Comparison of ENCODE assay signal across 7 cellular contexts in genomic region chr7:149872419-149873073, GRCh38. TPM values are rescaled to one million over a fixed set of nuclear protein-coding genes. Genes with fewer than 3 reads are reported as not detected.
DNase-seq lines count a peak whose midpoint lies in the region; ATAC-seq and TF ChIP-seq lines count a peak whose summit lies in the region.

No MANE protein-coding gene starts in this region.

- H3K9me3 ChIP-seq in OCI-LY7 (ENCODE audit: low read length) (no peaks in the 10 kb centered on the region), mammary epithelial cell (replicated peaks; ENCODE audit: insufficient read depth, low read length) (no peaks in the 10 kb centered on the region), iPS-18c (ENCODE audit: control insufficient read depth, insufficient read depth, low read length) (no peaks in the 10 kb centered on the region)

- H3K27me3 ChIP-seq in mammary epithelial cell (ENCODE audit: insufficient read depth, low read length) = no peaks in the 10 kb centered on the region

- no peak for ATAC-seq in GM18873 (IDR thresholded peaks at IDR 0.05; ENCODE audit: low FRiP score, unreplicated experiment)

- peak overlapping the region; percentile 47 for H3K9ac ChIP-seq in mammary epithelial cell (ENCODE audit: insufficient read depth, low read length)

- in situ Hi-C loops in mammary epithelial cell (cut with MboI; ENCODE audit: low sequenced_read_pairs in 2 of 2) = no loop called here

- H3K27ac ChIP-seq in OCI-LY7 (ENCODE audit: low read depth, low read length, poor library complexity, severe bottlenecking) = peak overlapping the region; percentile 25
- H3K27ac ChIP-seq in mammary epithelial cell (ENCODE audit: insufficient read depth, low read depth, low read length) = peak overlapping the region; percentile 59

- dilution Hi-C loops in mammary epithelial cell (cut with HindIII; ENCODE audit: low sequenced_read_pairs) = no loop called here

- POLR2A ChIA-PET in OCI-LY7 (lab: Charles Lee) = interaction anchor here (0.7 to 2.3 kb wide), 3 partner anchors 10 to 34 kb away, joined by 4 to 12 read pairs (median 5); partner anchors contain the start of gene ZNF862

- intact Hi-C loops in OCI-LY7 (cut with micrococcal nuclease; ENCODE audit: unreplicated experiment) (loop anchor here (1.0 to 5.0 kb wide), 2 partner anchors 34 to 1025 kb away; partner anchors contain the start of gene ZNF862), mammary epithelial cell (cut with micrococcal nuclease) (loop anchor here (2.0 kb wide), 1 partner anchor 34 kb away; the partner anchor contains the start of gene ZNF862)

- H3K36me3 ChIP-seq in OCI-LY7 (ENCODE audit: insufficient read depth, low read length) = no peaks in the 10 kb centered on the region
- H3K36me3 ChIP-seq in mammary epithelial cell (ENCODE audit: insufficient read depth, low read length) = no peaks in the 10 kb centered on the region

- H3K9me2 ChIP-seq in OCI-LY7 (ENCODE audit: insufficient read depth, low read length) = no peaks in the 10 kb centered on the region

- 32% methylated on average over 12 of the region's 13 CpGs for WGBS in mammary epithelial cell (ENCODE audit: low coverage, missing lambda C conversion rate)

- peak overlapping the region; percentile 76 for H3K4me2 ChIP-seq in OCI-LY7 (ENCODE audit: low read length)
- peak overlapping the region; percentile 100 for H3K4me2 ChIP-seq in mammary epithelial cell (ENCODE audit: insufficient read depth, low read depth, low read length)

- TF ChIP-seq CTCF in OCI-LY7 (conservative IDR thresholded peaks at IDR 0.05; ENCODE audit: low read length) (0 out of 2 replicates have a peak, but pooled peaks have one; percentile 28), mammary epithelial cell (conservative IDR thresholded peaks at IDR 0.05 in 1 of 2, IDR thresholded peaks at IDR 0.05 in 1 of 2; ENCODE audit: extremely low read depth in 1 of 2, insufficient read depth in 1 of 2, low read depth in 1 of 2, low read length in 2 of 2) (peak in 1 of 2 donors; percentile 21)

- CTCF ChIA-PET in OCI-LY7 (lab: Charles Lee; ENCODE audit: unreplicated experiment) = no interaction called here
- CTCF ChIA-PET in mammary epithelial cell (lab: Charles Lee; ENCODE audit: low non-redundant PET) = no interaction called here

- BruUV-seq in OCI-LY7 (replicated peaks; lab: Mats Ljungman, UMichigan) (no TSS peak), mammary epithelial cell (replicated peaks; lab: Mats Ljungman, UMichigan) (no TSS peak)

- H3K4me1 ChIP-seq in OCI-LY7 (ENCODE audit: insufficient read depth, low read length, poor library complexity, severe bottlenecking) = peaks cover 52% of the 10 kb centered on the region
- peaks cover 17% of the 10 kb centered on the region for H3K4me1 ChIP-seq in mammary epithelial cell (ENCODE audit: insufficient read depth, low read length)

- peak overlapping the region; percentile 95 for H2AFZ ChIP-seq in OCI-LY7 (ENCODE audit: low read length)
- H2AFZ ChIP-seq in mammary epithelial cell (ENCODE audit: low read depth, low read length) = peak overlapping the region; percentile 99

- H3K79me2 ChIP-seq in OCI-LY7 (ENCODE audit: insufficient read depth, low read depth, low read length) (no peaks in the 10 kb centered on the region), mammary epithelial cell (ENCODE audit: insufficient read depth, low read length) (no peaks in the 10 kb centered on the region)

- H4K20me1 ChIP-seq in OCI-LY7 (ENCODE audit: insufficient read depth, low read length) (no peaks in the 10 kb centered on the region), mammary epithelial cell (ENCODE audit: insufficient read depth, low read length) (no peaks in the 10 kb centered on the region)

- DNase-seq in EL (peak; percentile 80), HUDEP-2 (lab: John Stamatoyannopoulos, UW; ENCODE audit: unreplicated experiment in 76 of 76) (peak in 66 of 76 experiments; percentile 7 to 71 (median 47)), OCI-LY7 (ENCODE audit: low spot score) (peak; percentile 50), mammary epithelial cell (peak; percentile 63), retina (peak; percentile 76)

- peak overlapping the region; percentile 75 for H3K4me3 ChIP-seq in OCI-LY7 (ENCODE audit: low read depth, low read length, poor library complexity, severe bottlenecking)
- peak overlapping the region; percentile 75 to 87 (median 77) for H3K4me3 ChIP-seq in mammary epithelial cell (replicated peaks in 1 of 3; ENCODE audit: insufficient read depth in 1 of 3, low read depth in 2 of 3, low read length in 3 of 3)
- H3K4me3 ChIP-seq in iPS-18c (ENCODE audit: insufficient read depth, low read depth, low read length) = peak overlapping the region; percentile 73

RNA-seq across cellular contexts. Expression of gene ATP6V0E2, which starts 1.2 kb away (rescaled TPM):
- 35.2 and 38.6 TPM in 2 replicates for total RNA-seq in OCI-LY7 (2014; rRNA removed; shearing (Covaris generic))
- 48.1 and 48.3 TPM in 2 replicates for total RNA-seq in OCI-LY7 (2022)
- 10 to 100 TPM in 1 of 2 donors, 1 to 10 TPM in 1; 4.4 to 12.5 TPM for total RNA-seq in mammary epithelial cell
- polyA plus RNA-seq in mammary epithelial cell = 3.0 TPM
- 11.3 TPM for polyA minus RNA-seq in mammary epithelial cell

RNA-seq across cellular contexts. Expression of gene ZNF862, which starts 34.4 kb away (rescaled TPM):
- 7.9 and 9.2 TPM in 2 replicates for total RNA-seq in OCI-LY7 (2014; rRNA removed; shearing (Covaris generic))
- total RNA-seq in OCI-LY7 (2022) (9.1 and 12.1 TPM in 2 replicates), mammary epithelial cell (10 to 100 TPM in 1 of 2 donors, 1 to 10 TPM in 1; 9.7 to 10.5 TPM)
- 4.6 TPM for polyA plus RNA-seq in mammary epithelial cell
- 1.2 TPM for polyA minus RNA-seq in mammary epithelial cell
